ENCODE assay signal across 8 cellular contexts in the genomic region with DNA sequence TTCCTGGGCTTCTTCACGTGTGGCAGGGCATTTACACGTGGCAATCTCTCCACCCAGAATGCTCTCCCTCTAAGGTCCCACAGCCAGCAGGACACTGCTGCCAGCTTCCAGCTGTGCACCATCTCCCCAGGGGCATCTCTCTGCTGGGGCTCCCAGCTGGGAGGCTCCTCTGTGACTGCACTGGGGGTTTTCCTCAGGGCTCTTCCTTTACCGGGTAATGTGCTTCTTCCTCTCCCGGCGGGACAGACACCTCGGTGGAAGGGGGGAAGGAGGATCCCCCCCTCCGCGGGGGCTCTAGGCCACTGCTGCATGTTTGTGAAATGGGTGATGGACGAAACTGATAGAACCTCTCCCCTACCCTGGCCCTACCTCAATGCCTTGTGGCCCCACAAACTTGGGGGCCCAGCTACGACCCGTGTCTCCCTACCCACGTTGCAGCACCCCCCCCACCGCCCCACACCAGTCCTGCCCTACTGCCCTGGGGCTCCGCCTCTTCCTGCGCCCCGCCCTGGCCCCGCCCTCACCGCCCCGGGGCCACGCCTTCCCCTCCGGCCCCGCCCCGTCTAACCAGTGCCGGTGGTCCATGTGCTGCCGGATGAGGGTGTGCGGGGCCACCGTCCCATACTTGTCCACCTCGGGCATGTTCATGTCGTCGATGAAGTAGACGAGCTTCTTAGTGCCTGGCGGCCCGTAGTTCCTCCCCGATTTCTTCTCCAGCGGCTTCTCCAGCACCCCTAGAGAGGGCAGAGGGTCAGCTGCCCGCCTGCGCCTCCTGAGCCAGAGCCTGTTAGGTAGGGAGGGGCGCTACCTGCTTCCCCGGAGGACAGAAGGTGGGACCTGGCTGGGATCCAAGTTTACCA.
DNase-seq lines count a peak whose midpoint lies in the region; ATAC-seq and TF ChIP-seq lines count a peak whose summit lies in the region.

No MANE protein-coding gene starts in this region.

- H3K4me3 ChIP-seq in AG04449 (ENCODE audit: low read depth, low read length), result peak overlapping the region; percentile 33
- H3K4me3 ChIP-seq in mesodermal cell (ENCODE audit: extremely low read depth, insufficient read depth, low read length, poor library complexity, severe bottlenecking), result peak overlapping the region; percentile 31
- H3K4me3 ChIP-seq in ascending aorta, result peak overlapping the region in 1 of 2 donors; percentile 36

- ATAC-seq in GM21786 (IDR thresholded peaks at IDR 0.05; ENCODE audit: unreplicated experiment), result peak; percentile 64
- ATAC-seq in T-helper 17 cell, result peak; percentile 96

- H3K27ac ChIP-seq in mesodermal cell (ENCODE audit: low read depth, low read length, severe bottlenecking) (no peak overlapping the region), ascending aorta (no peak overlapping the region)

- H3K36me3 ChIP-seq in mesodermal cell (ENCODE audit: control insufficient read depth, insufficient read depth, low read length), result no peaks in the 10 kb centered on the region
- no peaks in the 10 kb centered on the region for H3K36me3 ChIP-seq in ascending aorta

- no peaks in the 10 kb centered on the region for H3K4me1 ChIP-seq in mesodermal cell (ENCODE audit: control insufficient read depth, insufficient read depth, low read length, poor library complexity, severe bottlenecking)
- H3K4me1 ChIP-seq in ascending aorta, result no peaks in the 10 kb centered on the region

- no peak overlapping the region for H3K27ac Mint-ChIP-seq in T-helper 17 cell
- H3K27ac Mint-ChIP-seq in brain, result no peak overlapping the region

- H3K4me1 Mint-ChIP-seq in T-helper 17 cell (peaks cover 14% of the 10 kb centered on the region), brain (peaks cover 4% of the 10 kb centered on the region)

- POLR2A ChIA-PET in AG04449 (lab: Yijun Ruan, JAX), result no interaction called here

- no peaks in the 10 kb centered on the region for H3K9me3 ChIP-seq in T-helper 17 cell (ENCODE audit: control insufficient read depth, low read length, poor library complexity, severe bottlenecking)
- no peaks in the 10 kb centered on the region for H3K9me3 ChIP-seq in mesodermal cell (ENCODE audit: control insufficient read depth, low read length)
- no peaks in the 10 kb centered on the region for H3K9me3 ChIP-seq in ascending aorta

- DNase-seq in AG04449 (ENCODE audit: low read depth, low spot score) (no peak), T-helper 17 cell (peak; percentile 44 to 63 (median 46)), ascending aorta (ENCODE audit: low spot score in 2 of 2) (no peak), NCI-H2196 (lab: John Stamatoyannopoulos, UW; ENCODE audit: unreplicated experiment) (no peak)
- DNase-seq in stimulated activated naive CD4-positive, alpha-beta T cell (lab: John Stamatoyannopoulos, UW), result peak; percentile 35 to 79 (median 60)

- H3K27me3 ChIP-seq in ascending aorta, result peaks cover 8% of the 10 kb centered on the region

- peaks cover 4% of the 10 kb centered on the region for H3K27me3 Mint-ChIP-seq in T-helper 17 cell
- H3K27me3 Mint-ChIP-seq in brain, result peaks cover 23% of the 10 kb centered on the region

- peaks cover 0 to 5% (median 0%) of the 10 kb centered on the region in 5 experiments for H3K9me3 Mint-ChIP-seq in brain

- WGBS in mesodermal cell (ENCODE audit: insufficient coverage in 2 of 2), 2 experiments, result 26 to 42% methylated on average over 17 to 32 of the region's 39 CpGs

- no peak for TF ChIP-seq CTCF in AG04449 (IDR thresholded peaks at IDR 0.05; ENCODE audit: insufficient read depth, low read length, missing control alignments)
- no peak for TF ChIP-seq CTCF in brain (conservative IDR thresholded peaks at IDR 0.05)
- TF ChIP-seq CTCF in ascending aorta (IDR thresholded peaks at IDR 0.05), result no peak

- H3K36me3 Mint-ChIP-seq in T-helper 17 cell (ENCODE audit: low read depth) (no peaks in the 10 kb centered on the region), brain (no peaks in the 10 kb centered on the region)

- peak overlapping the region; percentile 77 for H3K4me3 Mint-ChIP-seq in T-helper 17 cell
- H3K4me3 Mint-ChIP-seq in brain, result peak overlapping the region in 4 of 5 experiments; percentile 10 to 39 (median 22)

- CTCF ChIA-PET in AG04449 (lab: Yijun Ruan, JAX), result interaction anchor here (1.3 to 3.9 kb wide), 3 partner anchors 11 to 224 kb away, joined by 3 to 18 read pairs (median 14); no protein-coding TSS in a partner anchor

- intact Hi-C loops in ascending aorta (cut with DNase I), result no loop called here

Comparison
In these comparisons a context has a peak if more than half of its experiments do, and no peak if none do; other contexts are left out.
1. DNase-seq: peak in T-helper 17 cell (3 of 3) and stimulated activated naive CD4-positive, alpha-beta T cell (6 of 6); none in AG04449 (single experiment), ascending aorta (0 of 2) and NCI-H2196 (single experiment).